13 cellular contexts compared by ENCODE assay signal in genomic region chr4:1678244-1678643, GRCh38. TPM values are rescaled to one million over a fixed set of nuclear protein-coding genes. Genes with fewer than 3 reads are reported as not detected.
DNase-seq lines count a peak whose midpoint lies in the region; ATAC-seq lines count a peak whose summit lies in the region.
"Had no signal": no experiment of that assay in that cellular context is flagged by ENCODE, and none has a peak within 500 bp of the region (broad histone marks: within the 10 kb centered on the region; RNA-seq: fewer than 3 reads in every experiment).

No MANE protein-coding gene starts in this region.

- peaks cover 5% of the 10 kb centered on the region for H3K4me1 Mint-ChIP-seq in T-helper 17 cell
- H3K4me1 Mint-ChIP-seq in activated CD4-positive, alpha-beta T cell treated with anti-CD3 and anti-CD28 coated beads, Interleukin-2, amount 10 ng/mL, durations not matched to agents 7 days and 5 days = peaks cover 8% of the 10 kb centered on the region

- no peaks in the 10 kb centered on the region for H3K9me3 ChIP-seq in T-helper 17 cell (ENCODE audit: control insufficient read depth, low read length, poor library complexity, severe bottlenecking)

- DNase-seq in T-helper 17 cell (no peak), globus pallidus (ENCODE audit: low spot score) (peak; percentile 52), posterior vena cava (ENCODE audit: low spot score) (peak; percentile 19), ecto neural progenitor cell (ENCODE audit: low spot score) (no peak), NCI-H2196 (lab: John Stamatoyannopoulos, UW; ENCODE audit: unreplicated experiment) (no peak)
- DNase-seq in activated CD4-positive, alpha-beta T cell treated with anti-CD3 and anti-CD28 coated beads, Interleukin-2, amount 10 ng/mL, durations not matched to agents 7 days and 5 days = no peak
- DNase-seq: CD8-positive, alpha-beta T cell; COR-L47; DND-41; GDM1; GOT3; H9 had no signal

- no peak overlapping the region for H3K4me3 Mint-ChIP-seq in T-helper 17 cell
- no peak overlapping the region for H3K4me3 Mint-ChIP-seq in activated CD4-positive, alpha-beta T cell treated with anti-CD3 and anti-CD28 coated beads, Interleukin-2, amount 10 ng/mL, durations not matched to agents 7 days and 5 days
- H3K4me3 Mint-ChIP-seq: CD14-positive monocyte; CD8-positive, alpha-beta T cell; H9 had no signal

- peak overlapping the region; percentile 19 for H3K27ac Mint-ChIP-seq in T-helper 17 cell
- H3K27ac Mint-ChIP-seq in activated CD4-positive, alpha-beta T cell treated with anti-CD3 and anti-CD28 coated beads, Interleukin-2, amount 10 ng/mL, durations not matched to agents 7 days and 5 days = no peak overlapping the region
- H3K27ac Mint-ChIP-seq: CD14-positive monocyte; CD8-positive, alpha-beta T cell; H9 had no signal

- H3K9me3 Mint-ChIP-seq in activated CD4-positive, alpha-beta T cell treated with anti-CD3 and anti-CD28 coated beads, Interleukin-2, amount 10 ng/mL, durations not matched to agents 7 days and 5 days = no peaks in the 10 kb centered on the region
- H3K9me3 Mint-ChIP-seq: CD8-positive, alpha-beta T cell had no signal

- CTCF ChIA-PET in activated CD4-positive, alpha-beta T cell treated with anti-CD3 and anti-CD28 coated beads, Interleukin-2, amount 10 ng/mL, durations not matched to agents 7 days and 5 days (lab: Charles Lee) = interaction anchor here (0.9 to 1.6 kb wide), 2 partner anchors 20 to 23 kb away, joined by 3 to 5 read pairs; no protein-coding TSS in a partner anchor

- no peak for ATAC-seq in T-helper 17 cell
- ATAC-seq: CD8-positive, alpha-beta T cell had no signal

- POLR2A ChIA-PET in activated CD4-positive, alpha-beta T cell treated with anti-CD3 and anti-CD28 coated beads, Interleukin-2, amount 10 ng/mL, durations not matched to agents 7 days and 5 days (lab: Charles Lee) = no interaction called here

- peaks cover 2% of the 10 kb centered on the region for H3K36me3 Mint-ChIP-seq in T-helper 17 cell (ENCODE audit: low read depth)
- H3K36me3 Mint-ChIP-seq in activated CD4-positive, alpha-beta T cell treated with anti-CD3 and anti-CD28 coated beads, Interleukin-2, amount 10 ng/mL, durations not matched to agents 7 days and 5 days (ENCODE audit: low read depth) = no peaks in the 10 kb centered on the region
- H3K36me3 Mint-ChIP-seq: CD14-positive monocyte; CD8-positive, alpha-beta T cell had no signal

- intact Hi-C loops in posterior vena cava (cut with DNase I) = no loop called here

- H3K27me3 Mint-ChIP-seq in T-helper 17 cell = peaks cover 7% of the 10 kb centered on the region
- H3K27me3 Mint-ChIP-seq in activated CD4-positive, alpha-beta T cell treated with anti-CD3 and anti-CD28 coated beads, Interleukin-2, amount 10 ng/mL, durations not matched to agents 7 days and 5 days = peaks cover 5% of the 10 kb centered on the region

RNA-seq across cellular contexts. Expression of gene FAM53A, which starts 5.9 kb away (rescaled TPM):
- 1 to 10 TPM; 2.4 to 3.1 TPM for total RNA-seq in T-helper 17 cell
- total RNA-seq in posterior vena cava = 1 to 10 TPM; 1.5 to 1.7 TPM
- total RNA-seq in activated CD4-positive, alpha-beta T cell treated with anti-CD3 and anti-CD28 coated beads, Interleukin-2, amount 10 ng/mL, durations not matched to agents 7 days and 5 days = 1 to 10 TPM in 1 of 2 experiments, under 1 TPM in 1; 0.99 to 1.6 TPM

RNA-seq across cellular contexts. Expression of gene SLBP, which starts 33.9 kb away (rescaled TPM):
- total RNA-seq in T-helper 17 cell = 10 to 100 TPM; 24.9 to 36.0 TPM
- 10 to 100 TPM; 25.6 to 27.9 TPM for total RNA-seq in posterior vena cava
- total RNA-seq in activated CD4-positive, alpha-beta T cell treated with anti-CD3 and anti-CD28 coated beads, Interleukin-2, amount 10 ng/mL, durations not matched to agents 7 days and 5 days = 100 to 1,000 TPM; 116 to 137 TPM

RNA-seq across cellular contexts. Expression of gene TMEM129, which starts 42.9 kb away (rescaled TPM):
- total RNA-seq in T-helper 17 cell (10 to 100 TPM; 18.4 to 18.5 TPM), posterior vena cava (10 to 100 TPM; 25.1 to 28.1 TPM)
- 10 to 100 TPM; 20.9 to 22.3 TPM for total RNA-seq in activated CD4-positive, alpha-beta T cell treated with anti-CD3 and anti-CD28 coated beads, Interleukin-2, amount 10 ng/mL, durations not matched to agents 7 days and 5 days

RNA-seq across cellular contexts. Expression of gene TACC3, which starts 43.1 kb away (rescaled TPM):
- total RNA-seq in T-helper 17 cell = 10 to 100 TPM; 73.4 to 91.8 TPM
- 1 to 10 TPM; 5.2 to 9.3 TPM for total RNA-seq in posterior vena cava
- total RNA-seq in activated CD4-positive, alpha-beta T cell treated with anti-CD3 and anti-CD28 coated beads, Interleukin-2, amount 10 ng/mL, durations not matched to agents 7 days and 5 days = 100 to 1,000 TPM; 301 to 305 TPM

Comparison
In these comparisons a context has a peak if more than half of its experiments do, and no peak if none do; other contexts are left out.
1. DNase-seq: peak in globus pallidus (single experiment) and posterior vena cava (single experiment); none in T-helper 17 cell (0 of 3), ecto neural progenitor cell (single experiment), activated CD4-positive, alpha-beta T cell treated with anti-CD3 and anti-CD28 coated beads, Interleukin-2, amount 10 ng/mL, durations not matched to agents 7 days and 5 days (single experiment) and NCI-H2196 (single experiment).